ENCODE assay signal across 14 cellular contexts in the genomic region with DNA sequence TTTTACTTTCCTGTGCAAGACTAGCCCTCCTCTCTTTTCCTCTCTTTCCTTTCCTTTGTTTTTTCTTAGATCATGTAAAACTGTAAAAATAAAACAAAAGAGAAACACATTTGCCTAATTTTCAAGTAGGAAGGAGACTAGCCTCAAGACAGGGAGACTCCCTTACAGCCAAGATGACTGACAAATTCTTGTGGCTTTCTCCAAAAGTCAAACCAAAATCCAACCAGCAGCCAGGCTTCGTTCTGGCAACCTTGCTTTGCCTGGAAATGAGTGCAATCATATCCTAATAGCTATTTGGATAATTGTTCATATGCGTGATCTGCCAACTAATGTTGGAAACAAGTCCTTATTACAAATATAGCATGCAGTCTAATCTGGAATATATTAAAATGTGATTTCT.
"Had no signal": no experiment of that assay in that cellular context is flagged by ENCODE, and none has a peak within 500 bp of the region (broad histone marks: within the 10 kb centered on the region; RNA-seq: fewer than 3 reads in every experiment).

No MANE protein-coding gene starts in this region.

- H3K27ac ChIP-seq: body of pancreas, psoas muscle had no signal

- ATAC-seq: activated CD4-positive, CD25-positive, alpha-beta regulatory T cell treated with anti-CD3 and anti-CD28 coated beads, Interleukin-2, amount 50 U/mL, for 24 hours; activated T-cell treated with anti-CD3 and anti-CD28 coated beads, Interleukin-2, amount 50 U/mL, for 4 hours; body of pancreas; left cardiac atrium; psoas muscle; sciatic nerve had no signal

- H3K27me3 ChIP-seq: body of pancreas had no signal

- H3K4me1 ChIP-seq: body of pancreas, psoas muscle had no signal

- H3K4me3 ChIP-seq: body of pancreas, lung, psoas muscle had no signal

- H3K9me3 ChIP-seq: body of pancreas, psoas muscle had no signal

- DNase-seq: activated CD4-positive, alpha-beta T cell treated with anti-CD3 and anti-CD28 coated beads, Interleukin-2, amount 50 U/mL, for 4 hours; activated gamma-delta T cell treated with Interleukin-2 at 50 U/mL for 16 hours; activated naive CD8-positive, alpha-beta T cell treated with anti-CD3 and anti-CD28 coated beads, Interleukin-2, amount 10 ng/mL, durations not matched to agents 7 days and 5 days; activated T-cell treated with anti-CD3 and anti-CD28 coated beads, Interleukin-2, amount 50 U/mL, for 4 hours; body of pancreas; glutamatergic neuron; immature natural killer cell; left cardiac atrium; psoas muscle; stimulated activated CD4-positive, alpha-beta T cell treated with anti-CD3 and anti-CD28 coated beads, Interleukin-4, amount 100 ng/mL, for 1 hour; stimulated activated CD8-positive, alpha-beta memory T cell treated with anti-CD3 and anti-CD28 coated beads, Interleukin-4, amount 100 ng/mL, for 48 hours had no signal
